Comparison of ENCODE assay signal across 19 cellular contexts in the genomic region with DNA sequence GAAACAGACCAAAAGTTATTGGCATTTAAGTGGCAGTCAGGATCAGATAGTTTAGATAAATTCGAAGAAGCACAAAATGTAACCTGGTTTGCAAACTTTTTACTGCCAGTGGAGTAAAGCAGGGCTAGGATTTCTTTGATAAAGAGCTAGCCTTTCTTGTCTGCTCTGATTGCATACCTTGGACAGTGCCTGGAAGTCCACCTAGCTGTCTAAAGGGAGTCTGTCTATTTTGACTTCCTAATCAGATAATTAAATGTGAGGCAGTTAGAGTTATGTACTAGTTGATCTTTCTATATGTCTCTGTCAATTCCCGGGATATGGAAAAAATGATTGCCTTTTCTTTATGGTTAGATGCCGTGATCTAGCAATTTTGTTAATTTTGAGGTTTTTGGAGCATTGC. TPM values are rescaled to one million over a fixed set of nuclear protein-coding genes. Genes with fewer than 3 reads are reported as not detected.
DNase-seq lines count a peak whose midpoint lies in the region; ATAC-seq and TF ChIP-seq lines count a peak whose summit lies in the region.
"Had no signal": no experiment of that assay in that cellular context is flagged by ENCODE, and none has a peak within 500 bp of the region (broad histone marks: within the 10 kb centered on the region; RNA-seq: fewer than 3 reads in every experiment).

No MANE protein-coding gene starts in this region.

- intact Hi-C loops in mammary epithelial cell (cut with micrococcal nuclease), result no loop called here
- intact Hi-C loops in esophagus muscularis mucosa (cut with DNase I), result no loop called here

- BruUV-seq in mammary epithelial cell (replicated peaks; lab: Mats Ljungman, UMichigan), result no TSS peak

- TF ChIP-seq CTCF in BE2C (IDR thresholded peaks at IDR 0.05; ENCODE audit: low read depth, low read length), result no peak
- no peak for TF ChIP-seq CTCF in mammary epithelial cell (conservative IDR thresholded peaks at IDR 0.05 in 1 of 2, IDR thresholded peaks at IDR 0.05 in 1 of 2; ENCODE audit: extremely low read depth in 1 of 2, insufficient read depth in 1 of 2, low read depth in 1 of 2, low read length in 2 of 2)
- TF ChIP-seq CTCF in esophagus muscularis mucosa (IDR thresholded peaks at IDR 0.05), result no peak

- peaks cover 89% of the 10 kb centered on the region for H3K79me2 ChIP-seq in mammary epithelial cell (ENCODE audit: insufficient read depth, low read length)

- no peak overlapping the region for H2AFZ ChIP-seq in mammary epithelial cell (ENCODE audit: low read depth, low read length)

- peaks cover 3% of the 10 kb centered on the region for H3K4me1 ChIP-seq in BE2C
- H3K4me1 ChIP-seq in mammary epithelial cell (ENCODE audit: insufficient read depth, low read length), result peaks cover 31% of the 10 kb centered on the region
- H3K4me1 ChIP-seq in esophagus muscularis mucosa, result peaks cover 0 to 61% (median 46%) of the 10 kb centered on the region in 4 donors

- TF ChIP-seq EP300 in Ishikawa (IDR thresholded peaks at IDR 0.05; ENCODE audit: borderline replicate concordance), result no peak
- TF ChIP-seq EP300 in esophagus muscularis mucosa (IDR thresholded peaks at IDR 0.05), result no peak

- no peaks in the 10 kb centered on the region for H4K20me1 ChIP-seq in mammary epithelial cell (ENCODE audit: insufficient read depth, low read length)

- no peak for TF ChIP-seq POLR2A in esophagus muscularis mucosa (IDR thresholded peaks at IDR 0.05; ENCODE audit: low read depth)

- in situ Hi-C loops in mammary epithelial cell (cut with MboI; ENCODE audit: low sequenced_read_pairs in 2 of 2), result no loop called here

- H3K9me3 ChIP-seq in BE2C (no peaks in the 10 kb centered on the region), mammary epithelial cell (replicated peaks; ENCODE audit: insufficient read depth, low read length) (no peaks in the 10 kb centered on the region), esophagus muscularis mucosa (no peaks in the 10 kb centered on the region)
- H3K9me3 ChIP-seq: vagina had no signal

- no peaks in the 10 kb centered on the region for H3K27me3 ChIP-seq in BE2C
- H3K27me3 ChIP-seq in mammary epithelial cell (ENCODE audit: insufficient read depth, low read length), result no peaks in the 10 kb centered on the region
- no peaks in the 10 kb centered on the region for H3K27me3 ChIP-seq in esophagus muscularis mucosa
- H3K27me3 ChIP-seq: vagina had no signal

- H3K4me3 ChIP-seq in BE2C (ENCODE audit: low read depth, low read length) (no peak overlapping the region), mammary epithelial cell (replicated peaks in 1 of 3; ENCODE audit: insufficient read depth in 1 of 3, low read depth in 2 of 3, low read length in 3 of 3) (peak overlapping the region in 1 of 3 experiments; percentile 2), esophagus muscularis mucosa (no peak overlapping the region)

- H3K4me2 ChIP-seq in mammary epithelial cell (ENCODE audit: insufficient read depth, low read depth, low read length), result peak overlapping the region; percentile 66

- ATAC-seq in GM18907 (IDR thresholded peaks at IDR 0.05; ENCODE audit: unreplicated experiment), result no peak
- ATAC-seq: naive thymus-derived CD4-positive, alpha-beta T cell had no signal

- CTCF ChIA-PET in mammary epithelial cell (lab: Charles Lee; ENCODE audit: low non-redundant PET), result interaction anchor here (0.5 kb wide), 1 partner anchor 15 kb away, joined by 3 read pairs; no protein-coding TSS in a partner anchor

- H3K9ac ChIP-seq in mammary epithelial cell (ENCODE audit: insufficient read depth, low read length), result no peak overlapping the region

- dilution Hi-C loops in mammary epithelial cell (cut with HindIII; ENCODE audit: low sequenced_read_pairs), result no loop called here

- peak; percentile 19 for DNase-seq in BE2C
- peak; percentile 33 for DNase-seq in mammary epithelial cell
- peak; percentile 6 to 17 for DNase-seq in lung microvascular endothelial cell (ENCODE audit: low read depth in 2 of 2)
- DNase-seq in islet precursor cell, result no peak
- DNase-seq in EL, result no peak
- no peak for DNase-seq in esophagus muscularis mucosa (ENCODE audit: extremely low spot score)
- DNase-seq: activated CD4-positive, alpha-beta T cell treated with anti-CD3 and anti-CD28 coated beads, Interleukin-2, amount 50 U/mL, for 4 hours; activated T-cell treated with anti-CD3 and anti-CD28 coated beads, Interleukin-2, amount 50 U/mL, for 24 hours; effector CD4-positive, alpha-beta T cell; foreskin melanocyte; naive thymus-derived CD4-positive, alpha-beta T cell; NCI-H1048; NCI-H2081 treated with DMSO at 0.1 percent for 48 hours; NCI-H524 treated with DMSO at 0.1 percent for 48 hours had no signal

- no peak for TF ChIP-seq RAD21 in Ishikawa (IDR thresholded peaks at IDR 0.05; ENCODE audit: low read depth)

- no peaks in the 10 kb centered on the region for H3K36me3 ChIP-seq in BE2C
- peaks cover 7% of the 10 kb centered on the region for H3K36me3 ChIP-seq in mammary epithelial cell (ENCODE audit: insufficient read depth, low read length)
- H3K36me3 ChIP-seq in esophagus muscularis mucosa, result no peaks in the 10 kb centered on the region
- H3K36me3 ChIP-seq: vagina had no signal

- 92% methylated on average over 3 of the region's 3 CpGs for WGBS in mammary epithelial cell (ENCODE audit: low coverage, missing lambda C conversion rate)
- WGBS in esophagus muscularis mucosa, result 86% methylated on average over 3 of the region's 3 CpGs

- H3K27ac ChIP-seq in mammary epithelial cell (ENCODE audit: insufficient read depth, low read depth, low read length), result peak overlapping the region; percentile 41
- H3K27ac ChIP-seq in esophagus muscularis mucosa (replicated peaks in 1 of 4), result peak overlapping the region in 1 of 4 donors; percentile 5
- H3K27ac ChIP-seq: vagina had no signal

TF ChIP-seq in Ishikawa, 13 proteins besides CTCF, POLR2A, EP300 and RAD21:
- TF ChIP-seq TCF12 (IDR thresholded peaks at IDR 0.05; ENCODE audit: low read depth) (no peak), CEBPB (IDR thresholded peaks at IDR 0.05) (no peak), NFIC (IDR thresholded peaks at IDR 0.05) (no peak)
- TF ChIP-seq, protein P1, sequence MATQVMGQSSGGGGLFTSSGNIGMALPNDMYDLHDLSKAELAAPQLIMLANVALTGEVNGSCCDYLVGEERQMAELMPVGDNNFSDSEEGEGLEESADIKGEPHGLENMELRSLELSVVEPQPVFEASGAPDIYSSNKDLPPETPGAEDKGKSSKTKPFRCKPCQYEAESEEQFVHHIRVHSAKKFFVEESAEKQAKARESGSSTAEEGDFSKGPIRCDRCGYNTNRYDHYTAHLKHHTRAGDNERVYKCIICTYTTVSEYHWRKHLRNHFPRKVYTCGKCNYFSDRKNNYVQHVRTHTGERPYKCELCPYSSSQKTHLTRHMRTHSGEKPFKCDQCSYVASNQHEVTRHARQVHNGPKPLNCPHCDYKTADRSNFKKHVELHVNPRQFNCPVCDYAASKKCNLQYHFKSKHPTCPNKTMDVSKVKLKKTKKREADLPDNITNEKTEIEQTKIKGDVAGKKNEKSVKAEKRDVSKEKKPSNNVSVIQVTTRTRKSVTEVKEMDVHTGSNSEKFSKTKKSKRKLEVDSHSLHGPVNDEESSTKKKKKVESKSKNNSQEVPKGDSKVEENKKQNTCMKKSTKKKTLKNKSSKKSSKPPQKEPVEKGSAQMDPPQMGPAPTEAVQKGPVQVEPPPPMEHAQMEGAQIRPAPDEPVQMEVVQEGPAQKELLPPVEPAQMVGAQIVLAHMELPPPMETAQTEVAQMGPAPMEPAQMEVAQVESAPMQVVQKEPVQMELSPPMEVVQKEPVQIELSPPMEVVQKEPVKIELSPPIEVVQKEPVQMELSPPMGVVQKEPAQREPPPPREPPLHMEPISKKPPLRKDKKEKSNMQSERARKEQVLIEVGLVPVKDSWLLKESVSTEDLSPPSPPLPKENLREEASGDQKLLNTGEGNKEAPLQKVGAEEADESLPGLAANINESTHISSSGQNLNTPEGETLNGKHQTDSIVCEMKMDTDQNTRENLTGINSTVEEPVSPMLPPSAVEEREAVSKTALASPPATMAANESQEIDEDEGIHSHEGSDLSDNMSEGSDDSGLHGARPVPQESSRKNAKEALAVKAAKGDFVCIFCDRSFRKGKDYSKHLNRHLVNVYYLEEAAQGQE (IDR thresholded peaks at IDR 0.05; ENCODE audit: low read depth), result peak; percentile 84
TF ChIP-seq in Ishikawa: peak in this region for 1.

RNA-seq across cellular contexts. Expression of a gene that starts 4.1 kb away (rescaled TPM):
- polyA plus RNA-seq in BE2C (2012; ENCODE audit: insufficient read depth, insufficient read length, low read depth), result 6.5 TPM
- total RNA-seq in mammary epithelial cell (10 to 100 TPM; 56.7 to 59.4 TPM), lung microvascular endothelial cell (7.9 and 9.2 TPM in 2 replicates), esophagus muscularis mucosa (100 to 1,000 TPM in 2 of 4 donors, 10 to 100 TPM in 2; 59.8 to 105 (median 90.9) TPM)
- 37.8 TPM for polyA plus RNA-seq in mammary epithelial cell
- polyA minus RNA-seq in mammary epithelial cell, result 103 TPM

RNA-seq across cellular contexts. Expression of a gene that starts 24.0 kb away (rescaled TPM):
- polyA plus RNA-seq in BE2C (2012; ENCODE audit: insufficient read depth, insufficient read length, low read depth), result not detected
- 1 to 10 TPM in 1 of 2 donors, under 1 TPM in 1; 0.67 to 2.6 TPM for total RNA-seq in mammary epithelial cell
- polyA plus RNA-seq in mammary epithelial cell, result 0.69 TPM
- polyA minus RNA-seq in mammary epithelial cell, result not detected
- total RNA-seq in lung microvascular endothelial cell, result 0.20 and 0.22 TPM in 2 replicates
- total RNA-seq in esophagus muscularis mucosa, result 1 to 10 TPM in 3 of 4 donors, under 1 TPM in 1; 0.13 to 7.5 (median 1.5) TPM
- total RNA-seq: naive thymus-derived CD4-positive, alpha-beta T cell; OCI-LY7; pulmonary artery endothelial cell had no signal
- polyA plus RNA-seq: naive thymus-derived CD4-positive, alpha-beta T cell had no signal

Comparison
In these comparisons a context has a peak if more than half of its experiments do, and no peak if none do; other contexts are left out.
1. DNase-seq: peak in BE2C (single experiment), mammary epithelial cell (single experiment) and lung microvascular endothelial cell (2 of 2); none in islet precursor cell (single experiment), EL (single experiment) and esophagus muscularis mucosa (single experiment).